ENCODE assay signal across 35 cellular contexts in genomic region chr7:155312108-155312507, GRCh38.
"Had no signal": no experiment of that assay in that cellular context is flagged by ENCODE, and none has a peak within 500 bp of the region (broad histone marks: within the 10 kb centered on the region; RNA-seq: fewer than 3 reads in every experiment).

No MANE protein-coding gene starts in this region.

- H3K27me3 ChIP-seq: ascending aorta, cardiac muscle cell, colonic mucosa, hepatocyte, neural progenitor cell, upper lobe of right lung had no signal

- H3K27ac Mint-ChIP-seq: activated naive CD8-positive, alpha-beta T cell treated with anti-CD3 and anti-CD28 coated beads, Interleukin-2, amount 10 ng/mL, durations not matched to agents 7 days and 5 days; activated T-cell treated with anti-CD3 and anti-CD28 coated beads, Interleukin-2, amount 50 U/mL, for 72 hours; neural progenitor cell; T-helper 2 cell treated with Interferon-gamma antibody and Interleukin-4, amounts not matched to agents 5 μg/mL and 100 μg/mL, for 36 hours had no signal

- H3K27ac ChIP-seq: ascending aorta, cardiac muscle cell, colonic mucosa, gastrocnemius medialis, hepatocyte, neural progenitor cell, parathyroid adenoma, psoas muscle, suprapubic skin, tibial artery, upper lobe of right lung had no signal

- H3K4me3 ChIP-seq: ascending aorta, cardiac muscle cell, colonic mucosa, gastrocnemius medialis, hepatocyte, neural progenitor cell, psoas muscle, smooth muscle cell, suprapubic skin, tibial artery, upper lobe of right lung had no signal

- DNase-seq: activated CD4-positive, alpha-beta T cell treated with anti-CD3 and anti-CD28 coated beads for 4 hours; activated CD4-positive, CD25-positive, alpha-beta regulatory T cell; activated effector memory CD4-positive, alpha-beta T cell treated with Interleukin-2 at 50 U/mL for 16 hours; activated naive CD4-positive, alpha-beta T cell treated with Interleukin-2 at 50 U/mL for 16 hours; activated naive CD8-positive, alpha-beta T cell treated with anti-CD3 and anti-CD28 coated beads, Interleukin-2, amount 10 ng/mL, durations not matched to agents 7 days and 5 days; activated T-cell treated with anti-CD3 and anti-CD28 coated beads for 4 hours; activated T-cell treated with anti-CD3 and anti-CD28 coated beads, Interleukin-2, amount 50 U/mL, for 72 hours; cerebellar nuclear complex; colonic mucosa; effector CD8-positive, alpha-beta T cell; erythroblast; gastrocnemius medialis; glutamatergic neuron; immature natural killer cell; kidney; left colon; naive B cell; occipital lobe; psoas muscle; stimulated activated CD4-positive, alpha-beta T cell treated with anti-CD3 and anti-CD28 coated beads, Interleukin-1b, Interleukin-23, amount 100 ng/mL, for 48 hours; stimulated activated CD4-positive, alpha-beta T cell treated with anti-CD3 and anti-CD28 coated beads, Interleukin-4, amount 100 ng/mL, for 4 hours; stimulated activated naive CD4-positive, alpha-beta T cell; T-cell; tibial artery; upper lobe of right lung had no signal

- H3K9ac ChIP-seq: neural progenitor cell, parathyroid adenoma had no signal

- H3K4me1 Mint-ChIP-seq: mesothelial cell of epicardium, neural progenitor cell had no signal

- H3K27me3 Mint-ChIP-seq: naive B cell, T-cell had no signal

- H3K4me2 ChIP-seq: hepatocyte, neural progenitor cell, smooth muscle cell had no signal

- H3K79me2 ChIP-seq: hepatocyte, parathyroid adenoma had no signal

- H3K4me3 Mint-ChIP-seq: activated naive CD8-positive, alpha-beta T cell treated with anti-CD3 and anti-CD28 coated beads, Interleukin-2, amount 10 ng/mL, durations not matched to agents 7 days and 5 days; activated T-cell treated with anti-CD3 and anti-CD28 coated beads, Interleukin-2, amount 50 U/mL, for 72 hours; brain; immature natural killer cell; mesothelial cell of epicardium; naive B cell; neural progenitor cell; T-cell; T-helper 2 cell treated with Interferon-gamma antibody and Interleukin-4, amounts not matched to agents 5 μg/mL and 100 μg/mL, for 36 hours had no signal

- H3K9me3 ChIP-seq: ascending aorta, colonic mucosa, gastrocnemius medialis, psoas muscle, suprapubic skin, tibial artery, upper lobe of right lung had no signal

- FAIRE-seq: kidney had no signal

- H3K4me1 ChIP-seq: ascending aorta, colonic mucosa, gastrocnemius medialis, neural progenitor cell, parathyroid adenoma, psoas muscle, suprapubic skin, tibial artery, upper lobe of right lung had no signal

- H3K36me3 ChIP-seq: colonic mucosa had no signal

- H3K9me3 Mint-ChIP-seq: activated T-cell treated with anti-CD3 and anti-CD28 coated beads, Interleukin-2, amount 50 U/mL, for 72 hours; immature natural killer cell; mesothelial cell of epicardium; T-cell; T-helper 2 cell treated with Interferon-gamma antibody and Interleukin-4, amounts not matched to agents 5 μg/mL and 100 μg/mL, for 36 hours had no signal

- ATAC-seq: activated T-cell treated with anti-CD3 and anti-CD28 coated beads, Interleukin-2, amount 50 U/mL, for 72 hours; gastrocnemius medialis; psoas muscle; T-cell; upper lobe of right lung had no signal

- H2AFZ ChIP-seq: hepatocyte, neural progenitor cell, parathyroid adenoma had no signal
